ENCODE assay signal across 14 cellular contexts in genomic region chr2:69945900-69946299, GRCh38. TPM values are rescaled to one million over a fixed set of nuclear protein-coding genes. Genes with fewer than 3 reads are reported as not detected.
DNase-seq lines count a peak whose midpoint lies in the region; ATAC-seq and TF ChIP-seq lines count a peak whose summit lies in the region.
"Had no signal": no experiment of that assay in that cellular context is flagged by ENCODE, and none has a peak within 500 bp of the region (broad histone marks: within the 10 kb centered on the region; RNA-seq: fewer than 3 reads in every experiment).

No MANE protein-coding gene starts in this region.

- no peaks in the 10 kb centered on the region for H3K4me1 ChIP-seq in right lobe of liver
- no peaks in the 10 kb centered on the region for H3K4me1 ChIP-seq in vagina
- H3K4me1 ChIP-seq in neural progenitor cell = peaks cover 20% of the 10 kb centered on the region
- H3K4me1 ChIP-seq: parathyroid adenoma had no signal

- peaks cover 9% of the 10 kb centered on the region for H3K36me3 Mint-ChIP-seq in stimulated activated naive CD8-positive, alpha-beta T cell treated with anti-CD3 and anti-CD28 coated beads, Interleukin-15, Interleukin-2, amounts not matched to agents 100 ng/mL and 50 ng/mL, for 24 hours (ENCODE audit: low read depth)
- H3K36me3 Mint-ChIP-seq in activated naive CD8-positive, alpha-beta T cell treated with anti-CD3 and anti-CD28 coated beads, Interleukin-2, amount 10 ng/mL, durations not matched to agents 7 days and 5 days = peaks cover 7% of the 10 kb centered on the region
- no peaks in the 10 kb centered on the region for H3K36me3 Mint-ChIP-seq in neural progenitor cell

- no peak overlapping the region for H3K4me2 ChIP-seq in neural progenitor cell

- no peaks in the 10 kb centered on the region for H3K9me3 ChIP-seq in right lobe of liver
- H3K9me3 ChIP-seq in vagina = no peaks in the 10 kb centered on the region
- no peaks in the 10 kb centered on the region for H3K9me3 ChIP-seq in neural progenitor cell (ENCODE audit: low read depth)
- H3K9me3 ChIP-seq: SJCRH30 had no signal

- no peak for DNase-seq in stimulated activated naive CD8-positive, alpha-beta T cell treated with anti-CD3 and anti-CD28 coated beads, Interleukin-15, Interleukin-2, amounts not matched to agents 100 U/mL and 50 U/mL, for 24 hours
- DNase-seq in activated naive CD8-positive, alpha-beta T cell treated with anti-CD3 and anti-CD28 coated beads, Interleukin-2, amount 10 ng/mL, durations not matched to agents 7 days and 5 days = no peak
- DNase-seq in right lobe of liver = no peak
- DNase-seq in vagina (ENCODE audit: extremely low spot score in 2 of 2) = peak; percentile 12 to 65
- no peak for DNase-seq in Kasumi-1 (lab: John Stamatoyannopoulos, UW)
- no peak for DNase-seq in neural progenitor cell (ENCODE audit: low spot score)
- no peak for DNase-seq in G401 (ENCODE audit: low spot score)
- DNase-seq: activated CD4-positive, CD25-positive, alpha-beta regulatory T cell treated with anti-CD3 and anti-CD28 coated beads, Interleukin-2, amount 50 U/mL, for 72 hours; NCI-H1694 treated with DMSO at 0.1 percent for 48 hours; NCI-H748 treated with DMSO at 0.1 percent for 48 hours; SJCRH30 had no signal

- no peaks in the 10 kb centered on the region for H3K27me3 ChIP-seq in right lobe of liver
- H3K27me3 ChIP-seq in vagina = no peaks in the 10 kb centered on the region
- H3K27me3 ChIP-seq in neural progenitor cell = no peaks in the 10 kb centered on the region
- H3K27me3 ChIP-seq: SJCRH30 had no signal

- no peaks in the 10 kb centered on the region for H3K79me2 ChIP-seq in neural progenitor cell (ENCODE audit: low read depth)
- H3K79me2 ChIP-seq: parathyroid adenoma had no signal

- H3K36me3 ChIP-seq in right lobe of liver = peaks cover 0 to 17% (median 1%) of the 10 kb centered on the region in 4 donors
- peaks cover 0 to 12% of the 10 kb centered on the region in 2 donors for H3K36me3 ChIP-seq in vagina
- no peaks in the 10 kb centered on the region for H3K36me3 ChIP-seq in neural progenitor cell
- H3K36me3 ChIP-seq: SJCRH30 had no signal

- no peak overlapping the region for H3K4me3 Mint-ChIP-seq in stimulated activated naive CD8-positive, alpha-beta T cell treated with anti-CD3 and anti-CD28 coated beads, Interleukin-15, Interleukin-2, amounts not matched to agents 100 ng/mL and 50 ng/mL, for 24 hours
- peak overlapping the region; percentile 26 for H3K4me3 Mint-ChIP-seq in activated naive CD8-positive, alpha-beta T cell treated with anti-CD3 and anti-CD28 coated beads, Interleukin-2, amount 10 ng/mL, durations not matched to agents 7 days and 5 days
- no peak overlapping the region for H3K4me3 Mint-ChIP-seq in neural progenitor cell

- H3K27me3 Mint-ChIP-seq in stimulated activated naive CD8-positive, alpha-beta T cell treated with anti-CD3 and anti-CD28 coated beads, Interleukin-15, Interleukin-2, amounts not matched to agents 100 ng/mL and 50 ng/mL, for 24 hours = no peaks in the 10 kb centered on the region
- H3K27me3 Mint-ChIP-seq in activated naive CD8-positive, alpha-beta T cell treated with anti-CD3 and anti-CD28 coated beads, Interleukin-2, amount 10 ng/mL, durations not matched to agents 7 days and 5 days = peaks cover 3% of the 10 kb centered on the region
- peaks cover 2% of the 10 kb centered on the region for H3K27me3 Mint-ChIP-seq in neural progenitor cell (ENCODE audit: insufficient read depth, low read depth)

- no peaks in the 10 kb centered on the region for H3K9me3 Mint-ChIP-seq in stimulated activated naive CD8-positive, alpha-beta T cell treated with anti-CD3 and anti-CD28 coated beads, Interleukin-15, Interleukin-2, amounts not matched to agents 100 ng/mL and 50 ng/mL, for 24 hours
- no peaks in the 10 kb centered on the region for H3K9me3 Mint-ChIP-seq in activated naive CD8-positive, alpha-beta T cell treated with anti-CD3 and anti-CD28 coated beads, Interleukin-2, amount 10 ng/mL, durations not matched to agents 7 days and 5 days
- no peaks in the 10 kb centered on the region for H3K9me3 Mint-ChIP-seq in neural progenitor cell
- H3K9me3 Mint-ChIP-seq: stimulated activated naive CD8-positive, alpha-beta T cell treated with anti-CD3 and anti-CD28 coated beads, Interleukin-15, amount 100 ng/mL, for 72 hours had no signal

- intact Hi-C loops in right lobe of liver (cut with DNase I) (loop anchor here in 1 of 2 donors (10.0 kb wide), 1 partner anchor 999 kb away; no protein-coding TSS in a partner anchor), vagina (cut with DNase I) (no loop called here)

- H2AFZ ChIP-seq in neural progenitor cell (replicated peaks) = no peak overlapping the region
- H2AFZ ChIP-seq: parathyroid adenoma had no signal

- peaks cover 4% of the 10 kb centered on the region for H3F3A ChIP-seq in neural progenitor cell (ENCODE audit: low read depth)

- no peak overlapping the region for H3K9ac ChIP-seq in neural progenitor cell
- H3K9ac ChIP-seq: parathyroid adenoma had no signal

- TF ChIP-seq POLR2A in right lobe of liver (IDR thresholded peaks at IDR 0.05) (no peak), vagina (IDR thresholded peaks at IDR 0.05) (no peak)

- no peak for ATAC-seq in stimulated activated naive CD8-positive, alpha-beta T cell treated with anti-CD3 and anti-CD28 coated beads, Interleukin-15, Interleukin-2, amounts not matched to agents 100 U/mL and 50 U/mL, for 24 hours
- no peak for ATAC-seq in activated naive CD8-positive, alpha-beta T cell treated with anti-CD3 and anti-CD28 coated beads, Interleukin-2, amount 10 ng/mL, durations not matched to agents 7 days and 5 days (ENCODE audit: low read depth)
- no peak for ATAC-seq in right lobe of liver

- peaks cover 42% of the 10 kb centered on the region for H3K4me1 Mint-ChIP-seq in stimulated activated naive CD8-positive, alpha-beta T cell treated with anti-CD3 and anti-CD28 coated beads, Interleukin-15, Interleukin-2, amounts not matched to agents 100 ng/mL and 50 ng/mL, for 24 hours (ENCODE audit: low read depth)
- H3K4me1 Mint-ChIP-seq in activated naive CD8-positive, alpha-beta T cell treated with anti-CD3 and anti-CD28 coated beads, Interleukin-2, amount 10 ng/mL, durations not matched to agents 7 days and 5 days = peaks cover 25% of the 10 kb centered on the region
- peaks cover 6% of the 10 kb centered on the region for H3K4me1 Mint-ChIP-seq in neural progenitor cell

- H3K4me3 ChIP-seq in right lobe of liver (no peak overlapping the region), vagina (no peak overlapping the region), neural progenitor cell (no peak overlapping the region)
- H3K4me3 ChIP-seq: SJCRH30 had no signal

- in situ Hi-C loops in G401 (cut with HindIII; ENCODE audit: low sequenced_read_pairs) = no loop called here

- no peaks in the 10 kb centered on the region for H4K20me1 ChIP-seq in neural progenitor cell (ENCODE audit: low read depth)

- peak overlapping the region; percentile 46 for H3K27ac Mint-ChIP-seq in stimulated activated naive CD8-positive, alpha-beta T cell treated with anti-CD3 and anti-CD28 coated beads, Interleukin-15, Interleukin-2, amounts not matched to agents 100 ng/mL and 50 ng/mL, for 24 hours
- peak overlapping the region; percentile 80 for H3K27ac Mint-ChIP-seq in activated naive CD8-positive, alpha-beta T cell treated with anti-CD3 and anti-CD28 coated beads, Interleukin-2, amount 10 ng/mL, durations not matched to agents 7 days and 5 days
- no peak overlapping the region for H3K27ac Mint-ChIP-seq in neural progenitor cell

- TF ChIP-seq CTCF in right lobe of liver (IDR thresholded peaks at IDR 0.05) = no peak
- no peak for TF ChIP-seq CTCF in vagina (IDR thresholded peaks at IDR 0.05)
- TF ChIP-seq CTCF in neural progenitor cell (IDR thresholded peaks at IDR 0.05) = no peak

- POLR2A ChIA-PET in activated naive CD8-positive, alpha-beta T cell treated with anti-CD3 and anti-CD28 coated beads, Interleukin-2, amount 10 ng/mL, durations not matched to agents 7 days and 5 days (lab: Charles Lee) = interaction anchor here (0.6 to 2.0 kb wide), 9 partner anchors 8 to 197 kb away, joined by 3 to 10 read pairs (median 4); partner anchors contain the start of gene MXD1

- peak overlapping the region in 2 of 3 donors; percentile 13 to 28 for H3K27ac ChIP-seq in right lobe of liver
- H3K27ac ChIP-seq in vagina = no peak overlapping the region
- no peak overlapping the region for H3K27ac ChIP-seq in neural progenitor cell
- H3K27ac ChIP-seq: parathyroid adenoma, SJCRH30 had no signal

- WGBS in right lobe of liver (ENCODE audit: insufficient coverage, low coverage, low lambda C conversion rate, missing lambda C conversion rate) = 75% methylated on average over 5 of the region's 8 CpGs

RNA-seq across cellular contexts. Expression of gene ASPRV1, which starts 15.5 kb away (rescaled TPM):
- 1 to 10 TPM; 1.2 TPM for total RNA-seq in activated naive CD8-positive, alpha-beta T cell treated with anti-CD3 and anti-CD28 coated beads, Interleukin-2, amount 10 ng/mL, durations not matched to agents 7 days and 5 days
- total RNA-seq in right lobe of liver (under 1 TPM; 0.31 to 0.98 (median 0.59) TPM), vagina (0.49 TPM), neural progenitor cell (ENCODE audit: low replicate concordance) (0.30 and 1.2 TPM in 2 replicates)
- total RNA-seq in G401 (2014; rRNA removed; shearing (Covaris generic)) = 0.55 and 1.3 TPM in 2 replicates

RNA-seq across cellular contexts. Expression of gene MXD1, which starts 31.0 kb away (rescaled TPM):
- total RNA-seq in activated naive CD8-positive, alpha-beta T cell treated with anti-CD3 and anti-CD28 coated beads, Interleukin-2, amount 10 ng/mL, durations not matched to agents 7 days and 5 days = 10 to 100 TPM; 14.1 to 14.3 TPM
- total RNA-seq in right lobe of liver = 10 to 100 TPM in 1 of 6 experiments, 1 to 10 TPM in 5; 3.5 to 13.1 (median 4.3) TPM
- total RNA-seq in vagina = 55.2 TPM
- 3.9 and 5.3 TPM in 2 replicates for total RNA-seq in neural progenitor cell (ENCODE audit: low replicate concordance)
- total RNA-seq in G401 (2014; rRNA removed; shearing (Covaris generic)) = 4.8 and 5.2 TPM in 2 replicates

RNA-seq across cellular contexts. Expression of gene SNRNP27, which starts 52.1 kb away (rescaled TPM):
- total RNA-seq in activated naive CD8-positive, alpha-beta T cell treated with anti-CD3 and anti-CD28 coated beads, Interleukin-2, amount 10 ng/mL, durations not matched to agents 7 days and 5 days = 10 to 100 TPM; 46.0 to 54.4 TPM
- total RNA-seq in right lobe of liver (10 to 100 TPM; 12.1 to 37.7 (median 17.2) TPM), vagina (62.9 TPM), neural progenitor cell (ENCODE audit: low replicate concordance) (89.2 and 131 TPM in 2 replicates)
- total RNA-seq in G401 (2014; rRNA removed; shearing (Covaris generic)) = 51.7 and 63.0 TPM in 2 replicates

Comparison
In these comparisons a context has a peak if more than half of its experiments do, and no peak if none do; other contexts are left out.
1. DNase-seq: peak in vagina (2 of 2); none in stimulated activated naive CD8-positive, alpha-beta T cell treated with anti-CD3 and anti-CD28 coated beads, Interleukin-15, Interleukin-2, amounts not matched to agents 100 U/mL and 50 U/mL, for 24 hours (single experiment), activated naive CD8-positive, alpha-beta T cell treated with anti-CD3 and anti-CD28 coated beads, Interleukin-2, amount 10 ng/mL, durations not matched to agents 7 days and 5 days (single experiment), right lobe of liver (0 of 3), Kasumi-1 (0 of 2), neural progenitor cell (single experiment) and G401 (single experiment).
2. H3K27ac ChIP-seq: peak in right lobe of liver (2 of 3); none in vagina (single experiment) and neural progenitor cell (single experiment).